8 cellular contexts compared by ENCODE assay signal in the genomic region with DNA sequence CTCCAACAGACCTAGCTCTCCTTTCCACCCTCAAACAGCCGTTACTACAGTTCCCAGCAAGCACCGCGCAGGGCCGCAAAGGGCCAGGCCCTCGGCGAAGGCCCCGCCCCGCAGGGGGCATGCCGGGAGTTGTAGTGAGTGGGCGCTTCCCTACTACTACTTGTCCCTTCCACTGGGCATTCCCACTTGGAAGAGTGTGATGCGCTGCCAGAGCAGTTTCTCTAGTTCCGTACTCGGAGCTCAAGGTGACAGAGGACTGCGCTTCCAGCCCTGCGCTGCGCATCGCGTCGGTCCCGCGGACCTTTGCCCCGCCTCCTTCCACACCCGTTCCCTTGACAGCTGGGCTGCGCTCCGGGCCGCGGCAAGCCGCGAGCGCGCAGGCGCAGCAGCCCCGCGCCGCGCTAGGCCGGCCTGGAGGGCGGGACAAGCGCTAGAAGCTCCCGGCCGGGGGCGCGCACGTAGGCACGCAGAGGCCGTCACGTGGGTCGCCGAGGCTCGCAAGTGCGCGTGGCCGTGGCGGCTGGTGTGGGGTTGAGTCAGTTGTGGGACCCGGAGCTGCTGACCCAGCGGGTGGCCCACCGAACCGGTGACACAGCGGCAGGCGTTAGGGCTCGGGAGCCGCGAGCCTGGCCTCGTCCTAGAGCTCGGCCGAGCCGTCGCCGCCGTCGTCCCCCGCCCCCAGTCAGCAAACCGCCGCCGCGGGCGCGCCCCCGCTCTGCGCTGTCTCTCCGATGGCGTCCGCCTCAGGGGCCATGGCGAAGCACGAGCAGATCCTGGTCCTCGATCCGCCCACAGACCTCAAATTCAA. TPM values are rescaled to one million over a fixed set of nuclear protein-coding genes. Genes with fewer than 3 reads are reported as not detected.
DNase-seq lines count a peak whose midpoint lies in the region; ATAC-seq lines count a peak whose summit lies in the region.

Gene VAPA (plus strand): TSS at position 491 of the 808 bp plus-strand sequence. CDS start 241 bp downstream, at position 732.

- H3K36me3 Mint-ChIP-seq in effector memory CD8-positive, alpha-beta T cell (ENCODE audit: insufficient read depth) = peaks cover 16% of the 10 kb centered on the region
- no peaks in the 10 kb centered on the region for H3K36me3 Mint-ChIP-seq in memory B cell

- DNase-seq in Caki2 (ENCODE audit: low read depth) (peak; percentile 98), HUDEP-2 (lab: John Stamatoyannopoulos, UW; ENCODE audit: unreplicated experiment in 76 of 76) (peak in 75 of 76 experiments; percentile 4 to 99 (median 77)), NOMO-1 treated with dmso at 0.1 percent for 144 hours (lab: John Stamatoyannopoulos, UW; ENCODE audit: unreplicated experiment) (peak; percentile 97), memory B cell (ENCODE audit: low spot score in 2 of 2) (peak; percentile 92 to 95)
- DNase-seq in activated CD8-positive, alpha-beta memory T cell treated with anti-CD3 and anti-CD28 coated beads for 48 hours (ENCODE audit: low read depth in 2 of 3, low spot score in 2 of 3) = peak; percentile 76 to 90 (median 85)
- DNase-seq in effector memory CD8-positive, alpha-beta T cell = peak; percentile 90 to 94 (median 91)
- DNase-seq in stimulated activated CD8-positive, alpha-beta memory T cell treated with anti-CD3 and anti-CD28 coated beads, Interleukin-12 subunit alpha, Interleukin-12 subunit beta, amount 100 ng/mL, for 1 hour (ENCODE audit: low read depth) = peak; percentile 87

- H3K4me1 Mint-ChIP-seq in effector memory CD8-positive, alpha-beta T cell (ENCODE audit: low read depth in 2 of 2) = peaks cover 17 to 20% of the 10 kb centered on the region in 2 donors
- peaks cover 19% of the 10 kb centered on the region for H3K4me1 Mint-ChIP-seq in memory B cell

- ATAC-seq in GM21390 (IDR thresholded peaks at IDR 0.05; ENCODE audit: unreplicated experiment) (peak; percentile 82), memory B cell (ENCODE audit: low read depth) (peak; percentile 78)
- ATAC-seq in effector memory CD8-positive, alpha-beta T cell (replicated peaks) = peak; percentile 79

- H3K27me3 Mint-ChIP-seq in effector memory CD8-positive, alpha-beta T cell = peaks cover 12 to 14% of the 10 kb centered on the region in 2 donors
- H3K27me3 Mint-ChIP-seq in memory B cell = peaks cover 3% of the 10 kb centered on the region

- in situ Hi-C loops in Caki2 (cut with HindIII; ENCODE audit: low pct_unique_long_range_greater_than_20kb, low sequenced_read_pairs) = no loop called here

- H3K27ac Mint-ChIP-seq in effector memory CD8-positive, alpha-beta T cell = peak within 1 kb of the TSS; percentile 86
- H3K27ac Mint-ChIP-seq in memory B cell = peak within 1 kb of the TSS; percentile 89

- peak within 1 kb of the TSS; percentile 84 to 87 for H3K4me3 Mint-ChIP-seq in effector memory CD8-positive, alpha-beta T cell
- peak within 1 kb of the TSS; percentile 93 for H3K4me3 Mint-ChIP-seq in memory B cell

- no peaks in the 10 kb centered on the region for H3K9me3 Mint-ChIP-seq in effector memory CD8-positive, alpha-beta T cell
- H3K9me3 Mint-ChIP-seq in memory B cell = no peaks in the 10 kb centered on the region

RNA-seq across cellular contexts. Expression of gene VAPA, which starts in this region (rescaled TPM):
- 341 and 399 TPM in 2 replicates for total RNA-seq in Caki2 (2014; rRNA removed; shearing (Covaris generic); ENCODE audit: low replicate concordance)

Comparison
In these comparisons a context has a peak if more than half of its experiments do, and no peak if none do; other contexts are left out.
1. Peak in every context shown above with its lines: DNase-seq and ATAC-seq.